ENCODE assay signal across 11 cellular contexts in genomic region chr11:72720806-72721205, GRCh38. TPM values are rescaled to one million over a fixed set of nuclear protein-coding genes. Genes with fewer than 3 reads are reported as not detected.
DNase-seq lines count a peak whose midpoint lies in the region; ATAC-seq, FAIRE-seq and TF ChIP-seq lines count a peak whose summit lies in the region.
"Had no signal": no experiment of that assay in that cellular context is flagged by ENCODE, and none has a peak within 500 bp of the region (broad histone marks: within the 10 kb centered on the region; RNA-seq: fewer than 3 reads in every experiment).

No MANE protein-coding gene starts in this region.

- no peak for ATAC-seq in RWPE2 (ENCODE audit: low read depth)
- ATAC-seq in pancreas = peak in 1 of 4 donors; percentile 0
- ATAC-seq in GM18873 (IDR thresholded peaks at IDR 0.05; ENCODE audit: low FRiP score, unreplicated experiment) = no peak

- H3K27ac ChIP-seq in CD8-positive, alpha-beta memory T cell (ENCODE audit: low read depth, low read length) = peak overlapping the region; percentile 84
- H3K27ac ChIP-seq in RWPE2 (ENCODE audit: poor library complexity, severe bottlenecking) (peak overlapping the region; percentile 79), esophagus (ENCODE audit: low read depth in 2 of 2, low read length in 1 of 2) (peak overlapping the region in 1 of 2 donors; percentile 98), pancreas (peak overlapping the region; percentile 65 to 94 (median 75))

- peaks cover 0 to 9% of the 10 kb centered on the region in 2 donors for H3K27me3 Mint-ChIP-seq in CD8-positive, alpha-beta memory T cell

- H3K4me3 Mint-ChIP-seq in CD8-positive, alpha-beta memory T cell = peak overlapping the region; percentile 89 to 95 (median 92)

- H3K36me3 ChIP-seq in CD8-positive, alpha-beta memory T cell (ENCODE audit: insufficient read depth, low read length) = peaks cover 8% of the 10 kb centered on the region
- H3K36me3 ChIP-seq in RWPE2 (ENCODE audit: low read depth) (peaks cover 13% of the 10 kb centered on the region), esophagus (ENCODE audit: control insufficient read depth in 2 of 2, insufficient read depth in 2 of 2, low read length in 1 of 2) (peaks cover 5 to 15% of the 10 kb centered on the region in 2 donors), pancreas (no peaks in the 10 kb centered on the region)

- no peak for TF ChIP-seq CTCF in RWPE2 (IDR thresholded peaks at IDR 0.05; ENCODE audit: poor library complexity, severe bottlenecking)
- TF ChIP-seq CTCF in pancreas (IDR thresholded peaks at IDR 0.05) = no peak

- intact Hi-C loops in pancreas (cut with DNase I) = loop anchor here in 1 of 3 donors (10.0 kb wide), 1 partner anchor 64 kb away; no protein-coding TSS in a partner anchor

- POLR2A ChIA-PET in CD8-positive, alpha-beta memory T cell (lab: Charles Lee) = interaction anchor here (3.4 kb wide), 1 partner anchor 73 kb away, joined by 15 read pairs; the partner anchor contains the start of gene STARD10

- peaks cover 60 to 91% (median 75%) of the 10 kb centered on the region in 3 donors for H3K4me1 Mint-ChIP-seq in CD8-positive, alpha-beta memory T cell

- H3K9me3 ChIP-seq in CD8-positive, alpha-beta memory T cell (ENCODE audit: low read length) = no peaks in the 10 kb centered on the region
- H3K9me3 ChIP-seq in RWPE2 (ENCODE audit: severe bottlenecking) (no peaks in the 10 kb centered on the region), esophagus (ENCODE audit: control insufficient read depth in 2 of 2, insufficient read depth in 1 of 2, low read depth in 1 of 2, low read length in 1 of 2) (no peaks in the 10 kb centered on the region), pancreas (no peaks in the 10 kb centered on the region)

- H3K27me3 ChIP-seq in CD8-positive, alpha-beta memory T cell (ENCODE audit: insufficient read depth, low read length, poor library complexity, severe bottlenecking) = no peaks in the 10 kb centered on the region
- H3K27me3 ChIP-seq in RWPE2 (ENCODE audit: insufficient read depth, poor library complexity, severe bottlenecking) (no peaks in the 10 kb centered on the region), esophagus (ENCODE audit: control insufficient read depth in 1 of 2, insufficient read depth in 2 of 2, low read length in 2 of 2) (no peaks in the 10 kb centered on the region), pancreas (no peaks in the 10 kb centered on the region)

- no peak for DNase-seq in CD8-positive, alpha-beta memory T cell
- DNase-seq in RWPE2 (ENCODE audit: low spot score) (no peak), pancreas (peak in 2 of 6 donors; percentile 45 to 60), pons (ENCODE audit: low spot score) (no peak), NCI-H2107 treated with DMSO at 0.1 percent for 48 hours (lab: John Stamatoyannopoulos, UW; ENCODE audit: unreplicated experiment) (no peak), globus pallidus (ENCODE audit: low spot score) (no peak)
- DNase-seq: NCI-H1694 treated with DMSO at 0.1 percent for 48 hours; stimulated activated CD4-positive, alpha-beta T cell treated with anti-CD3 and anti-CD28 coated beads, Interleukin-4, amount 100 ng/mL, for 4 hours had no signal

- FAIRE-seq in pancreas (lab: Jason Lieb, UNC) = no peak
- FAIRE-seq: colon had no signal

- peaks cover 60% of the 10 kb centered on the region for H3K4me1 ChIP-seq in CD8-positive, alpha-beta memory T cell (ENCODE audit: insufficient read depth, low read length)
- H3K4me1 ChIP-seq in RWPE2 (ENCODE audit: insufficient read depth, poor library complexity, severe bottlenecking) = peaks cover 12% of the 10 kb centered on the region
- H3K4me1 ChIP-seq in esophagus (ENCODE audit: control insufficient read depth in 2 of 2, insufficient read depth in 2 of 2, low read length in 1 of 2) = peaks cover 16 to 20% of the 10 kb centered on the region in 2 donors
- H3K4me1 ChIP-seq in pancreas = peaks cover 13 to 27% (median 20%) of the 10 kb centered on the region in 3 donors

- WGBS in esophagus, 2 donors = 47 to 57% methylated on average over 4 of the region's 4 CpGs
- WGBS in pancreas, 2 donors = 17 to 19% methylated on average over 4 of the region's 4 CpGs

- H3K27ac Mint-ChIP-seq in CD8-positive, alpha-beta memory T cell = peak overlapping the region; percentile 87 to 98 (median 96)

- CTCF ChIA-PET in CD8-positive, alpha-beta memory T cell (lab: Charles Lee) = interaction anchor here (1.6 to 2.0 kb wide), 2 partner anchors 72 to 92 kb away, joined by 3 to 7 read pairs; no protein-coding TSS in a partner anchor

- peaks cover 0 to 51% (median 3%) of the 10 kb centered on the region in 3 donors for H3K36me3 Mint-ChIP-seq in CD8-positive, alpha-beta memory T cell

- H3K9me3 Mint-ChIP-seq in CD8-positive, alpha-beta memory T cell = peaks cover 0 to 1% (median 0%) of the 10 kb centered on the region in 5 donors

- H3K4me3 ChIP-seq in CD8-positive, alpha-beta memory T cell (ENCODE audit: low read length) = peak overlapping the region; percentile 81
- peak overlapping the region; percentile 36 for H3K4me3 ChIP-seq in RWPE2 (ENCODE audit: severe bottlenecking)
- peak overlapping the region; percentile 64 to 85 for H3K4me3 ChIP-seq in esophagus (ENCODE audit: low read depth in 1 of 2, low read length in 2 of 2)
- peak overlapping the region; percentile 44 to 67 (median 58) for H3K4me3 ChIP-seq in pancreas

RNA-seq across cellular contexts. Expression of gene ARAP1, which starts 31.4 kb away (rescaled TPM):
- 10 to 100 TPM; 61.2 to 64.0 TPM for total RNA-seq in CD8-positive, alpha-beta memory T cell
- 39.8 TPM for polyA plus RNA-seq in CD8-positive, alpha-beta memory T cell
- 10 to 100 TPM; 28.4 to 45.3 TPM for polyA plus RNA-seq in esophagus
- total RNA-seq in pancreas = 10 to 100 TPM; 21.5 to 72.0 (median 34.4) TPM
- polyA plus RNA-seq in pancreas = 10 to 100 TPM; 69.1 to 73.5 TPM

RNA-seq across cellular contexts. Expression of gene PDE2A, which starts 46.6 kb away (rescaled TPM):
- total RNA-seq in CD8-positive, alpha-beta memory T cell = under 1 TPM; 0.55 to 0.66 TPM
- polyA plus RNA-seq in CD8-positive, alpha-beta memory T cell = 0.08 TPM
- polyA plus RNA-seq in esophagus (1 to 10 TPM; 6.9 to 7.6 TPM), pancreas (10 to 100 TPM; 12.8 to 16.3 TPM)
- 1 to 10 TPM; 2.1 to 4.9 (median 3.9) TPM for total RNA-seq in pancreas
